11 cellular contexts compared by ENCODE assay signal in the genomic region with DNA sequence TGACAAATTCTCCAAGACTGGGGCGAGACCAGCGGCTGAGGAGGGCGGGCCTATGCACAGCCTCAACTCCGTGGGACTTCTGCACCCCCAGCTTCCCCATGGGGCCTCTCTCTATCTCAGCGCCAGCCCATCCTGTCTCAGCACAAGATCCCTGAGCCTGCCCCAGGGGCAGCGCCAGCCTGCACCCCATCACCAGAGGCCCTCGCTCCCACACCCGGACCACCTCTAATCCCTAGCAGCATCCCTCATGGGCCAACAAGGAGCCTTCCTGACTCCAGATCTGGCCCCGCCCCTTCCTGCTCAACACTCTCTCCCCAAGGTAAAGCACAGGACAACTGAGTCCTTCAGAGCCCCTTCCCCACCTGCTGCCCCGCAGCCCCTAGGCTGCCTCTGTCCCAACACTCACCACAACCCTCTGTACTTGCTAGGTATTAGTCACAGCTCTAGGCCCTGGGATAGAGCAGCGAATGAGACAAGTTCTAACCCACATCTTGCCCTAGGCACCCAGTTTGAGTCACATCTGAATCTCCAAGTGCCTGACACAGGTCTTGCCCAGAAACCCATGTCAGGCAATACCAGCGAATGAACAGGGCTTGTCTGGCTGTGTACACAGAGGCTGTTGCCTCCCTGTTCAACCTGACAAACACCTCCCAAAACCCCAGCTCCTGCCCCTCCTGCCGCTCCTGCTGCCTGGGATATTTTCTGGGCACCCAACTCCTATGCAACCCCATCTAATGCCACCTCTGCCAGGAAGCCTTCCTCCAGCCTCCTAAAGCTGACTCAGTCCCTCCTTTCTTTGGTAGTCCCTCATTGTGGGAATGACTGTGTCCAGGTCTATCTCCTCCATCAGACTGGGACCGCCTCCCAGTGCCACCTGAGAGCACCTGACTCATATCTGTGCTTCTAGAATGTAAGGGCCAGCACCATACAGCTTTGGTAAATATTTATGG. TPM values are rescaled to one million over a fixed set of nuclear protein-coding genes. Genes with fewer than 3 reads are reported as not detected.
DNase-seq lines count a peak whose midpoint lies in the region; ATAC-seq lines count a peak whose summit lies in the region.
"Had no signal": no experiment of that assay in that cellular context is flagged by ENCODE, and none has a peak within 500 bp of the region (broad histone marks: within the 10 kb centered on the region; RNA-seq: fewer than 3 reads in every experiment).

No MANE protein-coding gene starts in this region.

- peaks cover 7% of the 10 kb centered on the region for H3K4me1 Mint-ChIP-seq in T-helper 2 cell treated with Interferon-gamma antibody and Interleukin-4, amounts not matched to agents 5 μg/mL and 100 μg/mL, for 36 hours (ENCODE audit: low read depth)

- peak; percentile 74 for DNase-seq in Daoy (ENCODE audit: low read depth)
- DNase-seq in T-helper 2 cell treated with Interferon-gamma antibody and Interleukin-4, amounts not matched to agents 5 μg/mL and 100 μg/mL, for 36 hours (ENCODE audit: low spot score): peak; percentile 51
- DNase-seq in kidney tubule cell (ENCODE audit: low spot score): peak; percentile 90
- DNase-seq in NCI-H1105 treated with DMSO at 0.1 percent for 48 hours (lab: John Stamatoyannopoulos, UW): no peak
- no peak for DNase-seq in Karpas-422
- DNase-seq: GOT3, NCI-H1048, ovary had no signal

- peak overlapping the region in 1 of 11 experiments; percentile 55; a peak in 3 of 22 replicates for H3K27ac ChIP-seq in BLaER1 treated with 17β-estradiol and CSF1 and Interleukin-3, amounts not matched to agents 10 nM and 100 nM
- H3K27ac ChIP-seq in Karpas-422 (ENCODE audit: low read length): no peak overlapping the region
- H3K27ac ChIP-seq: esophagus muscularis mucosa, ovary had no signal

- H3K4me3 Mint-ChIP-seq in T-helper 2 cell treated with Interferon-gamma antibody and Interleukin-4, amounts not matched to agents 5 μg/mL and 100 μg/mL, for 36 hours: no peak overlapping the region

- H3K79me2 ChIP-seq in Karpas-422 (ENCODE audit: low read length): no peaks in the 10 kb centered on the region

- H3K27me3 ChIP-seq in BLaER1 treated with 17β-estradiol and CSF1 and Interleukin-3, amounts not matched to agents 10 nM and 100 nM: no peaks in the 10 kb centered on the region
- no peaks in the 10 kb centered on the region for H3K27me3 ChIP-seq in Karpas-422 (ENCODE audit: low read length)
- H3K27me3 ChIP-seq: esophagus muscularis mucosa, ovary had no signal

- H3K9ac ChIP-seq in BLaER1 treated with 17β-estradiol and CSF1 and Interleukin-3, amounts not matched to agents 10 nM and 100 nM: peak overlapping the region in 1 of 11 experiments; percentile 45; a peak in 1 of 22 replicates
- H3K9ac ChIP-seq in Karpas-422 (ENCODE audit: low read length): no peak overlapping the region

- H3K4me1 ChIP-seq in BLaER1 treated with 17β-estradiol and CSF1 and Interleukin-3, amounts not matched to agents 10 nM and 100 nM: peaks cover 6 to 57% (median 49%) of the 10 kb centered on the region in 10 experiments; a peak in 18 of 20 replicates
- peaks cover 9% of the 10 kb centered on the region for H3K4me1 ChIP-seq in Karpas-422 (ENCODE audit: low read length)
- H3K4me1 ChIP-seq: esophagus muscularis mucosa had no signal

- H2AFZ ChIP-seq in Karpas-422 (ENCODE audit: low read length): no peak overlapping the region

- no peaks in the 10 kb centered on the region for H3K27me3 Mint-ChIP-seq in T-helper 2 cell treated with Interferon-gamma antibody and Interleukin-4, amounts not matched to agents 5 μg/mL and 100 μg/mL, for 36 hours (ENCODE audit: low read depth)

- no peak overlapping the region for H3K4me3 ChIP-seq in BLaER1 treated with 17β-estradiol and CSF1 and Interleukin-3, amounts not matched to agents 10 nM and 100 nM
- no peak overlapping the region for H3K4me3 ChIP-seq in Karpas-422 (ENCODE audit: low read length)
- H3K4me3 ChIP-seq: esophagus muscularis mucosa, ovary had no signal

- H3K9me3 ChIP-seq in BLaER1 treated with 17β-estradiol and CSF1 and Interleukin-3, amounts not matched to agents 10 nM and 100 nM (replicated peaks in 1 of 11): no peaks in the 10 kb centered on the region
- H3K9me3 ChIP-seq in Karpas-422 (ENCODE audit: low read length): no peaks in the 10 kb centered on the region
- H3K9me3 ChIP-seq: esophagus muscularis mucosa, ovary had no signal

- no peaks in the 10 kb centered on the region for H3K9me3 Mint-ChIP-seq in T-helper 2 cell treated with Interferon-gamma antibody and Interleukin-4, amounts not matched to agents 5 μg/mL and 100 μg/mL, for 36 hours

- peaks cover 0 to 33% (median 0%) of the 10 kb centered on the region in 11 experiments; a peak in 8 of 22 replicates for H4K20me1 ChIP-seq in BLaER1 treated with 17β-estradiol and CSF1 and Interleukin-3, amounts not matched to agents 10 nM and 100 nM
- no peaks in the 10 kb centered on the region for H4K20me1 ChIP-seq in Karpas-422 (ENCODE audit: insufficient read depth, low read depth, low read length)

- H3K9me2 ChIP-seq in Karpas-422 (replicated peaks; ENCODE audit: insufficient read depth, low read length): no peaks in the 10 kb centered on the region

- H3K4me2 ChIP-seq in BLaER1 treated with 17β-estradiol and CSF1 and Interleukin-3, amounts not matched to agents 10 nM and 100 nM: peak overlapping the region in 6 of 11 experiments; percentile 62 to 87 (median 74); a peak in 8 of 22 replicates
- no peak overlapping the region for H3K4me2 ChIP-seq in Karpas-422 (ENCODE audit: low read depth, low read length, poor library complexity, severe bottlenecking)

- H3K36me3 Mint-ChIP-seq in T-helper 2 cell treated with Interferon-gamma antibody and Interleukin-4, amounts not matched to agents 5 μg/mL and 100 μg/mL, for 36 hours (ENCODE audit: low read depth): no peaks in the 10 kb centered on the region

- H3K27ac Mint-ChIP-seq in T-helper 2 cell treated with Interferon-gamma antibody and Interleukin-4, amounts not matched to agents 5 μg/mL and 100 μg/mL, for 36 hours: peak overlapping the region; percentile 18

- no peak for ATAC-seq in GM21367 (IDR thresholded peaks at IDR 0.05; ENCODE audit: unreplicated experiment)

- H3K36me3 ChIP-seq in BLaER1 treated with 17β-estradiol and CSF1 and Interleukin-3, amounts not matched to agents 10 nM and 100 nM: peaks cover 50 to 99% (median 65%) of the 10 kb centered on the region in 11 experiments
- no peaks in the 10 kb centered on the region for H3K36me3 ChIP-seq in Karpas-422 (ENCODE audit: insufficient read depth, low read length)
- H3K36me3 ChIP-seq: ovary had no signal

RNA-seq across cellular contexts. Expression of a gene that starts 18.6 kb away (rescaled TPM):
- 0.42 and 0.57 TPM in 2 replicates for total RNA-seq in Daoy (2014; rRNA removed; shearing (Covaris generic))
- 0.07 and 1.4 TPM in 2 replicates for total RNA-seq in Karpas-422 (2014; rRNA removed; shearing (Covaris generic); ENCODE audit: low replicate concordance)

RNA-seq across cellular contexts. Expression of a gene that starts 24.5 kb away (rescaled TPM):
- total RNA-seq in Daoy (2014; rRNA removed; shearing (Covaris generic)): 18.5 and 19.3 TPM in 2 replicates
- total RNA-seq in Karpas-422 (2014; rRNA removed; shearing (Covaris generic); ENCODE audit: low replicate concordance): 15.1 and 23.5 TPM in 2 replicates

RNA-seq across cellular contexts. Expression of a gene that starts 57.4 kb away (rescaled TPM):
- total RNA-seq in Daoy (2014; rRNA removed; shearing (Covaris generic)): 0.97 and 1.6 TPM in 2 replicates
- 22.4 and 26.6 TPM in 2 replicates for total RNA-seq in Karpas-422 (2014; rRNA removed; shearing (Covaris generic); ENCODE audit: low replicate concordance)

Comparison
In these comparisons a context has a peak if more than half of its experiments do, and no peak if none do; other contexts are left out.
1. DNase-seq: peak in Daoy (single experiment), T-helper 2 cell treated with Interferon-gamma antibody and Interleukin-4, amounts not matched to agents 5 μg/mL and 100 μg/mL, for 36 hours (single experiment) and kidney tubule cell (single experiment); none in NCI-H1105 treated with DMSO at 0.1 percent for 48 hours (single experiment) and Karpas-422 (single experiment).